30 cellular contexts compared by ENCODE assay signal in the genomic region with DNA sequence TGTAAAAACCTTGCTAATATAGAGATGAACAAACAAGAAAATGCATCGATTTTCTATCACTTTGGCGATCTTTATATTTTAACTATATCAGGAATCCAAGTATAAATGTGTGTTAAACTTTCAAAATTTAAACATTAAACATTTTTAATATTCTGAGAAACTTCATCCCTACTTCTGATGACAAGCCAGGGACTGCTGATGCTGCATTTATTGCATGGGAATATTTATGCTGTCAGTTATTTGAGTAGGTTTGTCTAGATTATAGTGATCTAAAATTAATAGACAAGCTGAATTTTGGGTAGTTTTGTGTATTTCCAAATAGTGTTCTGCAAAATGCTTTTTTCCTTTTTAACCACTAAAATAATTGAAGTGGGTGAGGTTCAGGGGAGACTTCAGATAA.
"Had no signal": no experiment of that assay in that cellular context is flagged by ENCODE, and none has a peak within 500 bp of the region (broad histone marks: within the 10 kb centered on the region; RNA-seq: fewer than 3 reads in every experiment).

No MANE protein-coding gene starts in this region.

- H3K27ac ChIP-seq: ascending aorta, cardiac muscle cell, VCaP had no signal

- H3K4me1 ChIP-seq: ascending aorta had no signal

- H3K4me3 ChIP-seq: ascending aorta, cardiac muscle cell had no signal

- ATAC-seq: activated CD8-positive, alpha-beta T cell treated with anti-CD3 and anti-CD28 coated beads for 36 hours; activated naive CD8-positive, alpha-beta T cell treated with anti-CD3 and anti-CD28 coated beads, Interleukin-2, amount 50 U/mL, for 24 hours; activated T-cell treated with anti-CD3 and anti-CD28 coated beads, Interleukin-2, amount 50 U/mL, for 4 hours; activated T-cell treated with anti-CD3 and anti-CD28 coated beads, Interleukin-2, amount 50 U/mL, for 72 hours; activated T-helper 17 cell treated with anti-CD3 and anti-CD28 coated beads, Interleukin-2, amount 50 U/mL, for 72 hours had no signal

- H3K36me3 ChIP-seq: ascending aorta, cardiac muscle cell had no signal

- DNase-seq: activated B cell treated with CpG ODN at 0.5 μM for 24 hours; activated CD4-positive, alpha-beta memory T cell treated with anti-CD3 and anti-CD28 coated beads for 36 hours; activated CD4-positive, alpha-beta T cell treated with anti-CD3 and anti-CD28 coated beads for 4 hours; activated CD4-positive, alpha-beta T cell treated with anti-CD3 and anti-CD28 coated beads, Interleukin-2, amount 10 ng/mL, durations not matched to agents 24 days and 14 days; activated CD4-positive, alpha-beta T cell treated with anti-CD3 and anti-CD28 coated beads, Interleukin-2, amount 50 U/mL, for 1 hour; activated CD4-positive, alpha-beta T cell treated with anti-CD3 and anti-CD28 coated beads, Interleukin-2, amount 50 U/mL, for 4 hours; activated CD4-positive, CD25-positive, alpha-beta regulatory T cell treated with anti-CD3 and anti-CD28 coated beads, Interleukin-2, amount 50 U/mL, for 72 hours; activated CD8-positive, alpha-beta memory T cell treated with anti-CD3 and anti-CD28 coated beads, Interleukin-2, amount 50 U/mL, for 4 hours; activated CD8-positive, alpha-beta T cell treated with anti-CD3 and anti-CD28 coated beads for 36 hours; activated gamma-delta T cell; activated naive CD4-positive, alpha-beta T cell treated with anti-CD3 and anti-CD28 coated beads, Interleukin-2, amount 10 ng/mL, durations not matched to agents 7 days and 5 days; activated naive CD4-positive, alpha-beta T cell treated with Interleukin-2 at 50 U/mL for 16 hours; activated naive CD8-positive, alpha-beta T cell treated with anti-CD3 and anti-CD28 coated beads, Interleukin-2, amount 10 ng/mL, durations not matched to agents 7 days and 5 days; activated naive CD8-positive, alpha-beta T cell treated with anti-CD3 and anti-CD28 coated beads, Interleukin-2, amount 50 U/mL, for 24 hours; activated T-cell treated with anti-CD3 and anti-CD28 coated beads for 4 hours; activated T-cell treated with anti-CD3 and anti-CD28 coated beads, Interleukin-2, amount 50 U/mL, for 1 hour; activated T-cell treated with anti-CD3 and anti-CD28 coated beads, Interleukin-2, amount 50 U/mL, for 4 hours; activated T-cell treated with anti-CD3 and anti-CD28 coated beads, Interleukin-2, amount 50 U/mL, for 72 hours; amygdala; anterior cingulate cortex; caudate nucleus; cerebellar nuclear complex; T-helper 2 cell; T-helper 9 cell had no signal

- H3K27me3 ChIP-seq: ascending aorta, cardiac muscle cell had no signal

- H3K9me3 ChIP-seq: ascending aorta had no signal

- FAIRE-seq: bronchial epithelial cell, TTC549 had no signal
